In the genomic region with DNA sequence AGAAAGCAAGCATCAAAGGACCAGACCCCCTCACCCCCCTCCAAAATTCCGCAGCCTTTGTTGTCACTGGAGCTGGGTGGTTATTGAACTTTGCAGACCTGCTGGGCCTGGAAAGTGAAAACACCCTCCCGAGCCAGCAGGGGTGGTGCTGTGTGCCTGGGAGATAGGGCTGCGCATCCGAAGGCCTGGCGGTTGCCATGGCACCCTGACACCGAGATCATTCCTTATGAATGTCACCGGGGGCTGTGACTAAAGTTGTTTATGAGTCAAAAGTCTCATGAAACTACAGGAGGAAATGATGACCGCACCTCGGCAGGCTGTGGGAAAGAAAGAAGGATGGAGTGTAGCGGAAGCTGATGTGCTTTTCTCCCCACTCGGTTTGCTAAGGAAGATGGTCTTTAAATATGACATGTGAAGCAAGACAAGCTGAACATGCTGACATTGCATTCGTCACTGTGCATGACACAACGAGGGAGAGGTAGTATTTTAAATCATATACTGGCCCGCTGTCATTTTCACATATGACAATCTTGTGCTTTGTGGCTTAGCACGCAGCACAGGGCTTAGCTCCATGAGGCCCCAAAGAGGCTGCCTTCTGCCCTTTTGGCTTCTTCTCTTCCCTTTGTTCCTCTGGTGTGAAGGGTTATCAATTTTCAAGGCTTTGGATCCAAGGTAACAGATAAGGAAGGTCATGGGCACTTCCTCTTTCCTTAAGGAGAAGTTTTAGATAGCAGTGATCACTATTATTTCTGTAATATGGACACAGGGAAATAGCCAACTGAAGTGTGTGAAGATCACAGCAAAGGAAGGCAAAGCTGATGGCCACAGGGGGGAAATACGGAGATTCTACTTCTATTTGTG, we compare ENCODE assay signal across 12 cellular contexts.
DNase-seq lines count a peak whose midpoint lies in the region; ATAC-seq, FAIRE-seq and TF ChIP-seq lines count a peak whose summit lies in the region.
"Had no signal": no experiment of that assay in that cellular context is flagged by ENCODE, and none has a peak within 500 bp of the region (broad histone marks: within the 10 kb centered on the region; RNA-seq: fewer than 3 reads in every experiment).

No MANE protein-coding gene starts in this region.

- H2BK15ac ChIP-seq in IMR-90 (ENCODE audit: low read depth, low read length) = no peak overlapping the region

- H4K5ac ChIP-seq in IMR-90 (ENCODE audit: low read depth, low read length) = no peak overlapping the region

- no peak overlapping the region for H4K91ac ChIP-seq in IMR-90 (ENCODE audit: insufficient read depth, low read depth, low read length)

- POLR2A ChIA-PET in CD4-positive, alpha-beta memory T cell (lab: Charles Lee; ENCODE audit: partially characterized antibody) = no interaction called here
- POLR2A ChIA-PET in IMR-90 (lab: Charles Lee; ENCODE audit: unreplicated experiment) = no interaction called here
- POLR2A ChIA-PET in HepG2 (lab: Yijun Ruan, JAX) = no interaction called here

- no TSS peak for BruUV-seq in IMR-90 (replicated peaks; lab: Mats Ljungman, UMichigan)
- BruUV-seq in HepG2 (replicated peaks; lab: Mats Ljungman, UMichigan) = no TSS peak

- TF ChIP-seq RAD21 in IMR-90 (IDR thresholded peaks at IDR 0.05; ENCODE audit: low read length) = 0 out of 2 replicates have a peak, but pooled peaks have one; percentile 3
- no peak for TF ChIP-seq RAD21 in HepG2 (CRISPR knock-in tag; IDR thresholded peaks at IDR 0.05)

- H3K23ac ChIP-seq in IMR-90 (ENCODE audit: low read depth, low read length) = no peak overlapping the region

- no peak overlapping the region for H3K27ac ChIP-seq in CD4-positive, alpha-beta memory T cell (ENCODE audit: low read depth, low read length)
- H3K27ac ChIP-seq in IMR-90 (ENCODE audit: insufficient read depth, low read length) (no peak overlapping the region), HepG2 (ENCODE audit: extremely low read length, insufficient read depth, low read length) (no peak overlapping the region)

- TF ChIP-seq POLR2A in IMR-90 (IDR thresholded peaks at IDR 0.05; ENCODE audit: low read depth, low read length) (no peak), HepG2 (IDR thresholded peaks at IDR 0.05; ENCODE audit: insufficient read depth in 1 of 2, low read depth in 2 of 2, low read length in 2 of 2) (no peak)

- no peaks in the 10 kb centered on the region for H3K4me1 ChIP-seq in CD4-positive, alpha-beta memory T cell (ENCODE audit: insufficient read depth, low read length)
- H3K4me1 ChIP-seq in IMR-90 (ENCODE audit: control insufficient read depth, insufficient read depth, low read length) (no peaks in the 10 kb centered on the region), HepG2 (ENCODE audit: insufficient read depth, low read length) (no peaks in the 10 kb centered on the region)

- no peaks in the 10 kb centered on the region for H3K36me3 Mint-ChIP-seq in CD4-positive, alpha-beta memory T cell
- H3K36me3 Mint-ChIP-seq: activated naive CD8-positive, alpha-beta T cell had no signal

- no peaks in the 10 kb centered on the region for H4K20me1 ChIP-seq in IMR-90 (ENCODE audit: insufficient read depth, low read length)
- H4K20me1 ChIP-seq in HepG2 (ENCODE audit: insufficient read depth, low read length) = no peaks in the 10 kb centered on the region

- peak in 4 of 5 donors; percentile 7 to 54 (median 24) for DNase-seq in CD4-positive, alpha-beta memory T cell
- DNase-seq in IMR-90 (peak; percentile 2), astrocyte of the spinal cord (ENCODE audit: low read depth, low spot score) (peak; percentile 80), HepG2 (ENCODE audit: low spot score) (no peak), NCI-H146 (lab: John Stamatoyannopoulos, UW) (no peak)
- DNase-seq: DMS79, NCI-H446 treated with DMSO at 0.1 percent for 48 hours had no signal

- H3K79me2 ChIP-seq in HepG2 (ENCODE audit: insufficient read depth, low read length) = no peaks in the 10 kb centered on the region

- H3K4ac ChIP-seq in IMR-90 (ENCODE audit: low read depth, low read length) = no peak overlapping the region

- H3K4me1 Mint-ChIP-seq in CD4-positive, alpha-beta memory T cell = peaks cover 0 to 8% (median 0%) of the 10 kb centered on the region in 4 donors

- FAIRE-seq in HepG2 (lab: Jason Lieb, UNC) = no peak

- no peaks in the 10 kb centered on the region; the same call in 1 of the 2 replicates for H3K9me1 ChIP-seq in IMR-90 (ENCODE audit: insufficient read depth, low read length)

- no peak overlapping the region for H4K8ac ChIP-seq in IMR-90 (ENCODE audit: low read depth in 2 of 2, low read length in 2 of 2)

- WGBS in IMR-90 (ENCODE audit: extremely low coverage in 2 of 2, insufficient read length in 1 of 2), 2 experiments = 56% methylated on average over 7 of the region's 16 CpGs; no CpG with 5 or more reads in 1 of the 2 experiments
- 40% methylated on average over 15 of the region's 16 CpGs for WGBS in HepG2 (ENCODE audit: low lambda C conversion rate)

- H2BK120ac ChIP-seq in IMR-90 (ENCODE audit: low read depth, low read length) = no peak overlapping the region

- H3K9ac ChIP-seq in IMR-90 (ENCODE audit: low read depth, low read length) = no peak overlapping the region
- no peak overlapping the region for H3K9ac ChIP-seq in HepG2 (ENCODE audit: insufficient read depth, low read depth, low read length)

- H3K56ac ChIP-seq in IMR-90 (ENCODE audit: extremely low read depth, insufficient read depth, low read length) = no peak overlapping the region

- CTCF ChIA-PET in CD4-positive, alpha-beta memory T cell (lab: Charles Lee; ENCODE audit: partially characterized antibody) = no interaction called here
- CTCF ChIA-PET in IMR-90 (lab: Yijun Ruan, JAX) = no interaction called here
- CTCF ChIA-PET in HepG2 (lab: Yijun Ruan, JAX; ENCODE audit: low intra/inter-chr PET ratio, low total read pairs) = no interaction called here

- intact Hi-C loops in CD4-positive, alpha-beta memory T cell (cut with micrococcal nuclease) = no loop called here
- intact Hi-C loops in IMR-90 (cut with micrococcal nuclease) (no loop called here), HepG2 (cut with micrococcal nuclease; ENCODE audit: unreplicated experiment) (no loop called here)

- peak overlapping the region in 2 of 8 donors; percentile 1 to 21 for H3K4me3 Mint-ChIP-seq in CD4-positive, alpha-beta memory T cell
- H3K4me3 Mint-ChIP-seq: activated naive CD8-positive, alpha-beta T cell; T-helper 1 cell treated with Interleukin-12 subunit alpha and Interleukin-12 subunit beta and Interleukin-4 antibody, amounts not matched to agents 30 μg/mL and 1 μg/mL, for 36 hours had no signal

- H3K79me1 ChIP-seq in IMR-90 (ENCODE audit: low read depth in 1 of 2, low read length in 2 of 2) = no peaks in the 10 kb centered on the region

- no peak overlapping the region for H2BK5ac ChIP-seq in IMR-90 (ENCODE audit: low read depth, low read length, poor library complexity, severe bottlenecking)

- no peak for TF ChIP-seq EP300 in HepG2 (IDR thresholded peaks at IDR 0.05; ENCODE audit: low read depth in 2 of 2, low read length in 2 of 2)
- no peak for TF ChIP-seq EP300 in HepG2 (CRISPR knock-in tag; IDR thresholded peaks at IDR 0.05; ENCODE audit: borderline replicate concordance)

- no peaks in the 10 kb centered on the region for H3K27me3 Mint-ChIP-seq in CD4-positive, alpha-beta memory T cell
- H3K27me3 Mint-ChIP-seq: activated naive CD8-positive, alpha-beta T cell had no signal

- H2AFZ ChIP-seq in IMR-90 (replicated peaks; ENCODE audit: low read length, poor library complexity) = no peak overlapping the region
- H2AFZ ChIP-seq in HepG2 (ENCODE audit: low read length) = no peak overlapping the region

- no peaks in the 10 kb centered on the region for H3K27me3 ChIP-seq in CD4-positive, alpha-beta memory T cell (ENCODE audit: insufficient read depth, low read length)
- no peaks in the 10 kb centered on the region for H3K27me3 ChIP-seq in IMR-90 (ENCODE audit: control insufficient read depth, insufficient read depth, low read length)
- H3K27me3 ChIP-seq in HepG2 (ENCODE audit: control insufficient read depth in 1 of 2, insufficient read depth in 2 of 2, low read length in 2 of 2) = no peaks in the 10 kb centered on the region; a peak in 1 of 5 replicates

- dilution Hi-C loops in IMR-90 (cut with HindIII; ENCODE audit: low sequenced_read_pairs, unreplicated experiment) = no loop called here

- no peaks in the 10 kb centered on the region for H3K9me3 ChIP-seq in CD4-positive, alpha-beta memory T cell (ENCODE audit: control insufficient read depth in 1 of 2, low read length in 2 of 2)
- H3K9me3 ChIP-seq in IMR-90 (ENCODE audit: control insufficient read depth, insufficient read depth, low read length) (no peaks in the 10 kb centered on the region), HepG2 (ENCODE audit: low read length) (no peaks in the 10 kb centered on the region)

- H3K9me3 Mint-ChIP-seq in CD4-positive, alpha-beta memory T cell = peaks cover 0 to 8% (median 6%) of the 10 kb centered on the region in 8 donors
- H3K9me3 Mint-ChIP-seq: T-helper 1 cell treated with Interleukin-12 subunit alpha and Interleukin-12 subunit beta and Interleukin-4 antibody, amounts not matched to agents 30 μg/mL and 1 μg/mL, for 36 hours had no signal

- H3K4me3 ChIP-seq in CD4-positive, alpha-beta memory T cell (ENCODE audit: low read length in 2 of 2) = no peak overlapping the region
- H3K4me3 ChIP-seq in IMR-90 (ENCODE audit: insufficient read depth, low read depth, low read length) (no peak overlapping the region), astrocyte of the spinal cord (ENCODE audit: low read depth, low read length) (no peak overlapping the region), HepG2 (replicated peaks in 1 of 3; ENCODE audit: insufficient read depth in 1 of 3, low read depth in 2 of 3, low read length in 3 of 3) (no peak overlapping the region)

- H2AK5ac ChIP-seq in IMR-90 (ENCODE audit: low read depth, low read length) = no peak overlapping the region

- in situ Hi-C loops in IMR-90 (cut with MboI; ENCODE audit: low sequenced_read_pairs) (no loop called here), astrocyte of the spinal cord (cut with HindIII; ENCODE audit: low sequenced_read_pairs) (no loop called here), HepG2 (cut with HindIII; ENCODE audit: extremely low pct_ligation_motif_present, low pct_unique_long_range_greater_than_20kb) (no loop called here)

- TF ChIP-seq CTCF in IMR-90 (conservative IDR thresholded peaks at IDR 0.05; ENCODE audit: low read depth, low read length) (no peak), astrocyte of the spinal cord (IDR thresholded peaks at IDR 0.05; ENCODE audit: low read depth, low read length) (peak; percentile 30), HepG2 (CRISPR knock-in tag; IDR thresholded peaks at IDR 0.05) (no peak)

- H3K4me2 ChIP-seq in IMR-90 (ENCODE audit: low read depth, low read length) (no peak overlapping the region), HepG2 (ENCODE audit: low read depth, low read length) (no peak overlapping the region)

- H2BK20ac ChIP-seq in IMR-90 (ENCODE audit: low read depth, low read length) = no peak overlapping the region

- H3K27ac Mint-ChIP-seq in CD4-positive, alpha-beta memory T cell = peak overlapping the region in 4 of 7 donors; percentile 21 to 73 (median 40)
- H3K27ac Mint-ChIP-seq: activated naive CD8-positive, alpha-beta T cell; T-helper 1 cell treated with Interleukin-12 subunit alpha and Interleukin-12 subunit beta and Interleukin-4 antibody, amounts not matched to agents 30 μg/mL and 1 μg/mL, for 36 hours had no signal

- H2AK9ac ChIP-seq in IMR-90 (replicated peaks; ENCODE audit: low read depth, low read length, poor library complexity) = no peak overlapping the region

- H3K18ac ChIP-seq in IMR-90 (ENCODE audit: low read depth, low read length) = no peak overlapping the region

- no peaks in the 10 kb centered on the region for H3K36me3 ChIP-seq in CD4-positive, alpha-beta memory T cell (ENCODE audit: insufficient read depth, low read length)
- H3K36me3 ChIP-seq in IMR-90 (ENCODE audit: control insufficient read depth, insufficient read depth, low read length) (no peaks in the 10 kb centered on the region), HepG2 (replicated peaks in 1 of 2; ENCODE audit: control insufficient read depth in 1 of 2, insufficient read depth in 2 of 2, low read length in 2 of 2) (no peaks in the 10 kb centered on the region)

- ATAC-seq in IMR-90 (ENCODE audit: low read depth) (no peak), HepG2 (no peak), GM21786 (IDR thresholded peaks at IDR 0.05; ENCODE audit: unreplicated experiment) (no peak), HG02571 (IDR thresholded peaks at IDR 0.05; ENCODE audit: unreplicated experiment) (no peak), GM19324 (IDR thresholded peaks at IDR 0.05; ENCODE audit: low FRiP score, unreplicated experiment) (no peak)

- H3K14ac ChIP-seq in IMR-90 (replicated peaks; ENCODE audit: low read depth, low read length) = no peak overlapping the region

Comparison
In these comparisons a context has a peak if more than half of its experiments do, and no peak if none do; other contexts are left out.
1. DNase-seq: peak in CD4-positive, alpha-beta memory T cell (4 of 5), IMR-90 (single experiment) and astrocyte of the spinal cord (single experiment); none in HepG2 (single experiment) and NCI-H146 (single experiment).